ENCODE assay signal across 9 cellular contexts in genomic region chr19:40797963-40798222, GRCh38. TPM values are rescaled to one million over a fixed set of nuclear protein-coding genes. Genes with fewer than 3 reads are reported as not detected.
A peak's percentile ranks its signal among the peaks of the same experiment; 100 is the strongest.
DNase-seq lines count a peak whose midpoint lies in the region; ATAC-seq, FAIRE-seq and TF ChIP-seq lines count a peak whose summit lies in the region.
"Had no signal": no experiment of that assay in that cellular context is flagged by ENCODE, and none has a peak within 500 bp of the region (broad histone marks: within the 10 kb centered on the region; RNA-seq: fewer than 3 reads in every experiment).

No MANE protein-coding gene starts in this region.

- H3K4me3 ChIP-seq in CD8-positive, alpha-beta memory T cell (ENCODE audit: low read length) = peak overlapping the region; percentile 66
- H3K4me3 ChIP-seq in PC-3 (ENCODE audit: low read length) (peak overlapping the region; percentile 78), endothelial cell of umbilical vein (replicated peaks in 1 of 3; ENCODE audit: insufficient read depth in 1 of 3, low read depth in 1 of 3, low read length in 3 of 3) (peak overlapping the region in 2 of 3 experiments; percentile 43 to 79), parathyroid adenoma (ENCODE audit: low read depth, low read length) (peak overlapping the region; percentile 61)

- CTCF ChIA-PET in CD8-positive, alpha-beta memory T cell (lab: Charles Lee) = interaction anchor here (1.3 to 3.1 kb wide), 7 partner anchors 10 to 48 kb away, joined by 3 to 38 read pairs (median 9); partner anchors contain the start of genes ACTMAP, RAB4B and SNRPA
- CTCF ChIA-PET in PC-3 (lab: Charles Lee) = no interaction called here
- CTCF ChIA-PET in endothelial cell of umbilical vein (lab: Charles Lee) = interaction anchor here (1.1 to 2.5 kb wide), 8 partner anchors 9 to 134 kb away, joined by 3 to 39 read pairs (median 9); partner anchors contain the start of genes ACTMAP, RAB4B and SNRPA

- H3K27me3 Mint-ChIP-seq in CD8-positive, alpha-beta memory T cell = no peaks in the 10 kb centered on the region

- POLR2A ChIA-PET in CD8-positive, alpha-beta memory T cell (lab: Charles Lee) = interaction anchor here (1.4 to 3.9 kb wide), 6 partner anchors 9 to 134 kb away, joined by 3 to 72 read pairs (median 7); partner anchors contain the start of genes ACTMAP, RAB4B and SNRPA
- POLR2A ChIA-PET in PC-3 (lab: Charles Lee; ENCODE audit: unreplicated experiment) = no interaction called here
- POLR2A ChIA-PET in endothelial cell of umbilical vein (lab: Charles Lee) = interaction anchor here (1.6 kb wide), 1 partner anchor 47 kb away, joined by 5 read pairs; the partner anchor contains the start of genes ACTMAP and SNRPA

- DNase-seq in CD8-positive, alpha-beta memory T cell = no peak
- no peak for DNase-seq in PC-3
- DNase-seq in endothelial cell of umbilical vein (ENCODE audit: low read depth, low spot score) = no peak
- DNase-seq in cerebellar nuclear complex (lab: John Stamatoyannopoulos, UW) = no peak
- no peak for DNase-seq in activated effector memory CD4-positive, alpha-beta T cell treated with Interleukin-2 at 50 U/mL for 16 hours

- TF ChIP-seq POLR2A in endothelial cell of umbilical vein (IDR thresholded peaks at IDR 0.05; ENCODE audit: low read depth, low read length) = no peak

- no peaks in the 10 kb centered on the region for H3K9me3 ChIP-seq in CD8-positive, alpha-beta memory T cell (ENCODE audit: low read length)
- H3K9me3 ChIP-seq in PC-3 (ENCODE audit: low read length) (no peaks in the 10 kb centered on the region), endothelial cell of umbilical vein (replicated peaks; ENCODE audit: control insufficient read depth, insufficient read depth, low read length) (no peaks in the 10 kb centered on the region), parathyroid adenoma (ENCODE audit: control insufficient read depth, low read length) (no peaks in the 10 kb centered on the region)

- intact Hi-C loops in PC-3 (cut with micrococcal nuclease) (loop anchor here (1.0 to 10.0 kb wide), 2 partner anchors 111 to 133 kb away; no protein-coding TSS in a partner anchor), endothelial cell of umbilical vein (cut with micrococcal nuclease) (loop anchor here (1.0 to 2.0 kb wide), 4 partner anchors 20 to 81 kb away; partner anchors contain the start of genes ACTMAP, COQ8B, ITPKC and RAB4B)

- no peak overlapping the region for H3K9ac ChIP-seq in PC-3 (ENCODE audit: low read length)
- H3K9ac ChIP-seq in endothelial cell of umbilical vein (replicated peaks; ENCODE audit: extremely low read depth, insufficient read depth, low read length) = no peak overlapping the region
- H3K9ac ChIP-seq in parathyroid adenoma = no peak overlapping the region

- H3K36me3 Mint-ChIP-seq in CD8-positive, alpha-beta memory T cell = peaks cover 0 to 48% (median 2%) of the 10 kb centered on the region in 3 donors

- peaks cover 34% of the 10 kb centered on the region for H3K79me2 ChIP-seq in PC-3 (ENCODE audit: low read length)
- H3K79me2 ChIP-seq in endothelial cell of umbilical vein (ENCODE audit: control insufficient read depth, insufficient read depth, low read length) = peaks cover 34% of the 10 kb centered on the region
- H3K79me2 ChIP-seq in parathyroid adenoma = peaks cover 8% of the 10 kb centered on the region

- peaks cover 30 to 46% (median 36%) of the 10 kb centered on the region in 3 donors for H3K4me1 Mint-ChIP-seq in CD8-positive, alpha-beta memory T cell

- H3K4me3 Mint-ChIP-seq in CD8-positive, alpha-beta memory T cell = peak overlapping the region; percentile 90 to 99 (median 97)

- dilution Hi-C loops in endothelial cell of umbilical vein (cut with MboI; ENCODE audit: extremely low pct_ligation_motif_present, low sequenced_read_pairs) = no loop called here

- no peaks in the 10 kb centered on the region for H3K27me3 ChIP-seq in CD8-positive, alpha-beta memory T cell (ENCODE audit: insufficient read depth, low read length, poor library complexity, severe bottlenecking)
- H3K27me3 ChIP-seq in PC-3 (ENCODE audit: low read length) = no peaks in the 10 kb centered on the region
- no peaks in the 10 kb centered on the region for H3K27me3 ChIP-seq in endothelial cell of umbilical vein (ENCODE audit: control insufficient read depth in 2 of 2, insufficient read depth in 2 of 2, low read length in 2 of 2)
- no peaks in the 10 kb centered on the region for H3K27me3 ChIP-seq in parathyroid adenoma (ENCODE audit: control insufficient read depth, insufficient read depth, low read length)

- H2AFZ ChIP-seq in PC-3 (ENCODE audit: low read length) (peak overlapping the region; percentile 97), endothelial cell of umbilical vein (ENCODE audit: low read depth, low read length) (peak overlapping the region; percentile 50), parathyroid adenoma (peak overlapping the region; percentile 89)

- TF ChIP-seq CTCF in PC-3 (conservative IDR thresholded peaks at IDR 0.05; ENCODE audit: low read depth, low read length) = no peak
- TF ChIP-seq CTCF in endothelial cell of umbilical vein (IDR thresholded peaks at IDR 0.05; ENCODE audit: extremely low read depth in 1 of 2, insufficient read depth in 1 of 2, low read depth in 1 of 2, low read length in 2 of 2) = no peak
- TF ChIP-seq CTCF in parathyroid adenoma (IDR thresholded peaks at IDR 0.05) = no peak

- BruUV-seq in PC-3 (replicated peaks; lab: Mats Ljungman, UMichigan) (no TSS peak), endothelial cell of umbilical vein (replicated peaks; lab: Mats Ljungman, UMichigan) (no TSS peak)

- H3F3A ChIP-seq in PC-3 (ENCODE audit: low read length, unreplicated experiment) = no peaks in the 10 kb centered on the region

- no peaks in the 10 kb centered on the region for H3K9me2 ChIP-seq in PC-3 (replicated peaks; ENCODE audit: low read length)

- ATAC-seq in PC-3 (no peak), GM21723 (IDR thresholded peaks at IDR 0.05; ENCODE audit: unreplicated experiment) (no peak), HG03045 (IDR thresholded peaks at IDR 0.05; ENCODE audit: unreplicated experiment) (no peak)

- H4K20me1 ChIP-seq in PC-3 (ENCODE audit: low read length) = peaks cover 13% of the 10 kb centered on the region; the same call in 1 of the 2 replicates
- no peaks in the 10 kb centered on the region for H4K20me1 ChIP-seq in endothelial cell of umbilical vein (replicated peaks; ENCODE audit: control insufficient read depth, extremely low read depth, insufficient read depth, low read length)

- H3K27ac Mint-ChIP-seq in CD8-positive, alpha-beta memory T cell = peak overlapping the region; percentile 98 to 100 (median 100)

- H3K4me1 ChIP-seq in CD8-positive, alpha-beta memory T cell (ENCODE audit: insufficient read depth, low read length) = peaks cover 38% of the 10 kb centered on the region
- H3K4me1 ChIP-seq in PC-3 (ENCODE audit: insufficient read depth, low read length) (peaks cover 29% of the 10 kb centered on the region), endothelial cell of umbilical vein (ENCODE audit: control insufficient read depth, extremely low read depth, insufficient read depth, low read length) (peaks cover 37% of the 10 kb centered on the region), parathyroid adenoma (peaks cover 16% of the 10 kb centered on the region)

- H3K4me2 ChIP-seq in PC-3 (ENCODE audit: low read length) (peak overlapping the region; percentile 84), endothelial cell of umbilical vein (ENCODE audit: insufficient read depth, low read length) (peak overlapping the region; percentile 86), parathyroid adenoma (ENCODE audit: low read length) (peak overlapping the region; percentile 48)

- H3K36me3 ChIP-seq in CD8-positive, alpha-beta memory T cell (ENCODE audit: insufficient read depth, low read length) = peaks cover 8% of the 10 kb centered on the region
- H3K36me3 ChIP-seq in PC-3 (ENCODE audit: low read depth, low read length) (no peaks in the 10 kb centered on the region), endothelial cell of umbilical vein (ENCODE audit: control insufficient read depth in 2 of 2, extremely low read depth in 1 of 2, insufficient read depth in 2 of 2, low read length in 2 of 2) (peaks cover 0 to 14% of the 10 kb centered on the region in 2 experiments), parathyroid adenoma (ENCODE audit: control insufficient read depth, insufficient read depth, low read length) (no peaks in the 10 kb centered on the region)

- no peaks in the 10 kb centered on the region for H3K9me1 ChIP-seq in endothelial cell of umbilical vein (replicated peaks; ENCODE audit: control insufficient read depth, extremely low read depth, insufficient read depth, low read length)

- H3K9me3 Mint-ChIP-seq in CD8-positive, alpha-beta memory T cell = no peaks in the 10 kb centered on the region

- FAIRE-seq in endothelial cell of umbilical vein (lab: Jason Lieb, UNC) = no peak

- H3K27ac ChIP-seq in CD8-positive, alpha-beta memory T cell (ENCODE audit: low read depth, low read length) = peak overlapping the region; percentile 93
- H3K27ac ChIP-seq in PC-3 (ENCODE audit: low read length) = peak overlapping the region; percentile 41; the same call in 1 of the 2 replicates
- no peak overlapping the region for H3K27ac ChIP-seq in endothelial cell of umbilical vein (ENCODE audit: insufficient read depth, low read depth, low read length)
- peak overlapping the region; percentile 84 for H3K27ac ChIP-seq in parathyroid adenoma

RNA-seq across cellular contexts. Expression of gene EGLN2, which starts 1.1 kb away (rescaled TPM):
- 100 to 1,000 TPM; 101 to 103 TPM for total RNA-seq in CD8-positive, alpha-beta memory T cell
- 174 TPM for polyA plus RNA-seq in CD8-positive, alpha-beta memory T cell
- 36.6 and 58.9 TPM in 2 replicates for total RNA-seq in PC-3 (2014; rRNA removed)
- total RNA-seq in endothelial cell of umbilical vein = 147 and 152 TPM in 2 replicates
- 118 and 124 TPM in 2 replicates for polyA plus RNA-seq in endothelial cell of umbilical vein
- 80.4 and 91.9 TPM in 2 replicates for polyA plus RNA-seq in endothelial cell of umbilical vein (2011; cell fraction: cytosol; rRNA removed)
- polyA plus RNA-seq in endothelial cell of umbilical vein (2011; cell fraction: nucleus; rRNA removed) = 123 and 143 TPM in 2 replicates
- 86.6 and 112 TPM in 2 replicates for polyA plus RNA-seq in endothelial cell of umbilical vein (2012)
- polyA minus RNA-seq in endothelial cell of umbilical vein = 78.4 and 83.3 TPM in 2 replicates
- 43.2 TPM for polyA minus RNA-seq in endothelial cell of umbilical vein (2011; cell fraction: cytosol; rRNA and poly(A)+ RNA removed)
- 57.4 and 84.2 TPM in 2 replicates for polyA minus RNA-seq in endothelial cell of umbilical vein (2011; cell fraction: nucleus; rRNA and poly(A)+ RNA removed)

RNA-seq across cellular contexts. Expression of gene RAB4B, which starts 19.8 kb away (rescaled TPM):
- 10 to 100 TPM; 24.2 to 27.2 TPM for total RNA-seq in CD8-positive, alpha-beta memory T cell
- 95.2 TPM for polyA plus RNA-seq in CD8-positive, alpha-beta memory T cell
- total RNA-seq in PC-3 (2014; rRNA removed) = 7.4 and 13.9 TPM in 2 replicates
- total RNA-seq in endothelial cell of umbilical vein = 31.4 and 33.6 TPM in 2 replicates
- 61.0 and 65.8 TPM in 2 replicates for polyA plus RNA-seq in endothelial cell of umbilical vein
- 29.4 and 45.5 TPM in 2 replicates for polyA plus RNA-seq in endothelial cell of umbilical vein (2011; cell fraction: cytosol; rRNA removed)
- 49.5 and 51.2 TPM in 2 replicates for polyA plus RNA-seq in endothelial cell of umbilical vein (2011; cell fraction: nucleus; rRNA removed)
- polyA plus RNA-seq in endothelial cell of umbilical vein (2012) = 17.4 and 40.2 TPM in 2 replicates
- polyA minus RNA-seq in endothelial cell of umbilical vein = 17.0 and 27.0 TPM in 2 replicates
- polyA minus RNA-seq in endothelial cell of umbilical vein (2011; cell fraction: cytosol; rRNA and poly(A)+ RNA removed) = 1.5 TPM
- polyA minus RNA-seq in endothelial cell of umbilical vein (2011; cell fraction: nucleus; rRNA and poly(A)+ RNA removed) = 6.0 and 9.6 TPM in 2 replicates

RNA-seq across cellular contexts. Expression of gene MIA, which starts 22.6 kb away (rescaled TPM):
- total RNA-seq in CD8-positive, alpha-beta memory T cell = 1 to 10 TPM in 1 of 2 experiments, under 1 TPM in 1; 0.89 to 1.1 TPM
- polyA plus RNA-seq in CD8-positive, alpha-beta memory T cell = not detected
- total RNA-seq in PC-3 (2014; rRNA removed) (1.4 TPM in 1 of 2 replicates, not detected in the other), endothelial cell of umbilical vein (not detected in 2 replicates)
- polyA plus RNA-seq in endothelial cell of umbilical vein = 0.32 TPM in 1 of 2 replicates, not detected in the other
- not detected in 2 replicates for polyA plus RNA-seq in endothelial cell of umbilical vein (2011; cell fraction: cytosol; rRNA removed)
- polyA plus RNA-seq in endothelial cell of umbilical vein (2011; cell fraction: nucleus; rRNA removed) = 0.77 and 0.84 TPM in 2 replicates
- not detected in 2 replicates for polyA plus RNA-seq in endothelial cell of umbilical vein (2012)
- polyA minus RNA-seq in endothelial cell of umbilical vein = 2.5 TPM in 1 of 2 replicates, not detected in the other
- not detected for polyA minus RNA-seq in endothelial cell of umbilical vein (2011; cell fraction: cytosol; rRNA and poly(A)+ RNA removed)
- polyA minus RNA-seq in endothelial cell of umbilical vein (2011; cell fraction: nucleus; rRNA and poly(A)+ RNA removed) = not detected in 2 replicates
- total RNA-seq: lung microvascular endothelial cell had no signal

RNA-seq across cellular contexts. Expression of gene SNRPA, which starts 46.9 kb away (rescaled TPM):
- 100 to 1,000 TPM; 202 TPM for total RNA-seq in CD8-positive, alpha-beta memory T cell
- polyA plus RNA-seq in CD8-positive, alpha-beta memory T cell = 89.5 TPM
- 207 and 243 TPM in 2 replicates for total RNA-seq in PC-3 (2014; rRNA removed)
- 131 and 139 TPM in 2 replicates for total RNA-seq in endothelial cell of umbilical vein
- 84.6 and 109 TPM in 2 replicates for polyA plus RNA-seq in endothelial cell of umbilical vein
- polyA plus RNA-seq in endothelial cell of umbilical vein (2011; cell fraction: cytosol; rRNA removed) = 94.6 and 112 TPM in 2 replicates
- 126 and 180 TPM in 2 replicates for polyA plus RNA-seq in endothelial cell of umbilical vein (2011; cell fraction: nucleus; rRNA removed)
- polyA plus RNA-seq in endothelial cell of umbilical vein (2012) = 81.0 and 91.1 TPM in 2 replicates
- polyA minus RNA-seq in endothelial cell of umbilical vein = 192 and 213 TPM in 2 replicates
- polyA minus RNA-seq in endothelial cell of umbilical vein (2011; cell fraction: cytosol; rRNA and poly(A)+ RNA removed) = 179 TPM
- polyA minus RNA-seq in endothelial cell of umbilical vein (2011; cell fraction: nucleus; rRNA and poly(A)+ RNA removed) = 73.6 and 91.5 TPM in 2 replicates

RNA-seq across cellular contexts. Expression of gene ACTMAP, which starts 47.6 kb away (rescaled TPM):
- total RNA-seq in CD8-positive, alpha-beta memory T cell = 10 to 100 TPM; 10.3 to 10.6 TPM
- 2.9 TPM for polyA plus RNA-seq in CD8-positive, alpha-beta memory T cell
- total RNA-seq in PC-3 (2014; rRNA removed) = 0.40 and 0.86 TPM in 2 replicates
- total RNA-seq in endothelial cell of umbilical vein = 7.7 and 9.1 TPM in 2 replicates
- 5.2 and 5.3 TPM in 2 replicates for polyA plus RNA-seq in endothelial cell of umbilical vein
- polyA plus RNA-seq in endothelial cell of umbilical vein (2011; cell fraction: cytosol; rRNA removed) = 3.5 and 3.9 TPM in 2 replicates
- polyA plus RNA-seq in endothelial cell of umbilical vein (2011; cell fraction: nucleus; rRNA removed) = 5.9 and 7.6 TPM in 2 replicates
- 3.6 and 4.4 TPM in 2 replicates for polyA plus RNA-seq in endothelial cell of umbilical vein (2012)
- polyA minus RNA-seq in endothelial cell of umbilical vein = 1.4 and 4.1 TPM in 2 replicates
- 7.4 TPM for polyA minus RNA-seq in endothelial cell of umbilical vein (2011; cell fraction: cytosol; rRNA and poly(A)+ RNA removed)
- 1.7 and 1.8 TPM in 2 replicates for polyA minus RNA-seq in endothelial cell of umbilical vein (2011; cell fraction: nucleus; rRNA and poly(A)+ RNA removed)
